1 cellular context compared by ENCODE assay signal in the genomic region with DNA sequence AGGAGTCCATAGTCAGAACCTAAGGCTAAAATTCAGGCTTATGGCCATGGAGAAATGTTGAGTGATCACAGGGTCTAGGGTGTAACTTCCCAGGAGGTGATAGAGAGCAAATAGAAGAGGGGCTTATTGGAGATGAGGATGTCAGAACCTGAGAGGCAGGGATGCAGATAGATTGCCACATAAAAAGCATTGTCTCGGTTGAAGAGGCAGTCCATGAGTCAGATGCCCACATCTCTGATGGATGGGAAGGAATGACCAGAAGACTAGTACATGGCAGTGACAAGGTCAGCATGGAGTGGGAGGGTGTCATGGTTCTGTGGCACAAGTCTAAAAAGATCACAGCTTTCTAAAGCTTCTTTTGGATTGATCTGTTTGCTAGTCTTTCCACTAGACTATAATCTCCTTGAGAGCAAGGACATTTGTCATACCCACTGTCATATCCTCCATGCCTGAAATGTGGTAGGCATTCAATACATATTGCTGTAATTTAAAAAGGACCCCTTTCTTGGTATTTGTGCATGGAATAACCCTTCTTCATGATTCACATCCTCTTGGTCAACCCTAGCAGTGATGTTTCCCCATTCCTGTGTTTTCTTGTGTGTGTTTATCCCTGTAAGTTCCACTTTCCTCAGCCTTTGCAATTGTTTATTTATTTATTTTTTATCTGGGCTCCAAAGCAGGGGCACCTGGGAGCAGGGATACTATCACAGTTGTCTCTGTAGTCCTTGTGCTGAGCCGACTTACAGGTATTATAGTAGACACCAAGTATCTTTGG.
TF ChIP-seq lines count a peak whose summit lies in the region.

No MANE protein-coding gene starts in this region.

TF ChIP-seq in IMR-90, 13 proteins besides CTCF, POLR2A, EP300 and RAD21 (continued from another document):
- TF ChIP-seq MAFK (IDR thresholded peaks at IDR 0.05; ENCODE audit: low read depth, low read length) (no peak), CEBPB (IDR thresholded peaks at IDR 0.05; ENCODE audit: low read depth, low read length) (no peak), BHLHE40 (IDR thresholded peaks at IDR 0.05; ENCODE audit: low read depth, low read length) (no peak), CHD1 (IDR thresholded peaks at IDR 0.05; ENCODE audit: low read depth, low read length) (no peak), NFE2L2 (IDR thresholded peaks at IDR 0.05; ENCODE audit: low read depth, low read length) (no peak), FOS (IDR thresholded peaks at IDR 0.05; ENCODE audit: low read depth, low read length) (no peak)
